In the genomic region with DNA sequence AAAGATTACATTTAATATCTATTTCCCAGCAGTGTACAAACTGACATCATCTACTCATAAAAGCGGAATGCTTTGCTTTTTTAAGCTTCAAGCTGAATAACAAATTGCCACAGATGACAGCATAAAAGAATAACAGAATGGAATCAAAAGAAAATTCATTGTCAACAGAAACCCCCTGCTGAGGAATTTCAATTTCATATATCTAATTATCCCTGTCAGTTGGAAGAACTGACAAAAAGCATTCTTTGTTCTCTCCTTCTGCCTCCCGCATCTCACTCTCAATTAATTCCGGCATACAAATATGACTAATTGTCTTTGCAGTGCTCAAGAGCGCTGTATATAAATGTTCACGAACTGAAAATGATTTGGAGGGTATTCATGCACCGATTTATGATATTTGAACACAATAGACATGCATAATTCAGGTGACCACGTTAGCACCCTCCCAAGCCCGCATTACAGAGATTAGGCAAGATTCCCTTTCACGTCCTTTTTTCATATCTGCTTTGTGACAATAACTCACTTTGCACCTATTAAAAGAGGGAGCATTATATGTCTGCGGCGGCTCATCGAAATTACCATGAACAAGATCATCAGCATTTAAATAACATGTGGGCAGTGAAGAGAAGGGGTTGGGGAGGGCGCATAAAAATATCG, we compare ENCODE assay signal across 17 cellular contexts.
"Had no signal": no experiment of that assay in that cellular context is flagged by ENCODE, and none has a peak within 500 bp of the region (broad histone marks: within the 10 kb centered on the region; RNA-seq: fewer than 3 reads in every experiment).

No MANE protein-coding gene starts in this region.

- ATAC-seq: activated CD8-positive, alpha-beta T cell treated with anti-CD3 and anti-CD28 coated beads for 36 hours; activated T-cell treated with anti-CD3 and anti-CD28 coated beads, Interleukin-2, amount 50 U/mL, for 72 hours; left lobe of liver; WTC11 had no signal

- DNase-seq: activated CD4-positive, alpha-beta T cell treated with anti-CD3 and anti-CD28 coated beads for 48 hours; activated CD8-positive, alpha-beta memory T cell treated with anti-CD3 and anti-CD28 coated beads, Interleukin-2, amount 50 U/mL, for 48 hours; activated CD8-positive, alpha-beta T cell treated with anti-CD3 and anti-CD28 coated beads for 36 hours; activated naive CD8-positive, alpha-beta T cell treated with anti-CD3 and anti-CD28 coated beads for 36 hours; activated T-cell treated with anti-CD3 and anti-CD28 coated beads, Interleukin-2, amount 50 U/mL, for 72 hours; amygdala; brain microvascular endothelial cell; cortex of kidney; effector CD4-positive, alpha-beta T cell; foreskin fibroblast; hippocampal formation; naive B cell; ovary; stimulated activated CD4-positive, alpha-beta T cell treated with anti-CD3 and anti-CD28 coated beads, Interleukin-12 subunit alpha, Interleukin-12 subunit beta, amount 100 ng/mL, for 4 hours; stimulated activated CD4-positive, alpha-beta T cell treated with anti-CD3 and anti-CD28 coated beads, Interleukin-2, amount 100 ng/mL, for 24 hours had no signal
